ENCODE assay signal across 27 cellular contexts in the genomic region with DNA sequence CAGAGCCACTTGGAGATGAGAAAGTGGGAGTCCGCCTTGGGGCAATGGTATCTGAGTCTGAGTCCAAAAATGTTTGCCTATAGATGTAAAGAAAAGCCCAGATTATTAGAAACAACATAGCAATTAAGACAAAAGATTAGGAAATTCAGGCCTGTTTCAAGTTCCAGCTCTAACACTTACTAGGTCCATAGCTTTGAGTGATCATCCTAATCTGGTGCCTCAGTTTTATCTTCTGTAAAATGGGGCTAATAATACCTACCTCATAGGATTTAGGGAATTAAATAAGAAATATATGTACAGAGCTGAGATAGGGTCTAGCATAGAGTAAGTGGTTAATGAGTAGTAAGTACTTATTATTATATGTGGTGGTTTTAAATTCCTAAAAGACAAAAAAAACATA.
"Had no signal": no experiment of that assay in that cellular context is flagged by ENCODE, and none has a peak within 500 bp of the region (broad histone marks: within the 10 kb centered on the region; RNA-seq: fewer than 3 reads in every experiment).

No MANE protein-coding gene starts in this region.

- H2AFZ ChIP-seq: neural progenitor cell, parathyroid adenoma had no signal

- H3K9ac ChIP-seq: neural progenitor cell, parathyroid adenoma had no signal

- ATAC-seq: left cardiac atrium; left lobe of liver; lower lobe of right lung; natural killer cell; sciatic nerve; stimulated activated effector memory CD8-positive, alpha-beta T cell treated with anti-CD3 and anti-CD28 coated beads, Interleukin-12 subunit alpha, Interleukin-12 subunit beta, amount 100 ng/mL, for 72 hours; upper lobe of right lung had no signal

- H3K27ac ChIP-seq: lower lobe of right lung, neural progenitor cell, neutrophil, parathyroid adenoma, suprapubic skin, thoracic aorta, tibial artery, upper lobe of right lung had no signal

- H3K9me3 ChIP-seq: lower lobe of right lung, neutrophil, right atrium auricular region, suprapubic skin, thoracic aorta, tibial artery, upper lobe of right lung had no signal

- FAIRE-seq: keratinocyte, urothelium cell line had no signal

- H3K4me2 ChIP-seq: neural progenitor cell had no signal

- H3K27me3 ChIP-seq: neural progenitor cell, right atrium auricular region, upper lobe of right lung had no signal

- H3K4me3 ChIP-seq: lower lobe of right lung, neural progenitor cell, right atrium auricular region, skin epidermis, suprapubic skin, thoracic aorta, tibial artery, upper lobe of right lung had no signal

- DNase-seq: hippocampal formation; kidney glomerular epithelial cell; left cardiac atrium; lower lobe of right lung; mammary epithelial cell; mesenchymal stem cell; naive B cell; natural killer cell; nephron progenitor cell; occipital lobe; stimulated activated CD4-positive, alpha-beta T cell treated with anti-CD3 and anti-CD28 coated beads, Interleukin-4, amount 100 ng/mL, for 24 hours; stimulated activated naive CD4-positive, alpha-beta T cell; tibial artery; trophoblast cell; upper lobe of right lung had no signal

- H3K36me3 ChIP-seq: lower lobe of right lung, neural progenitor cell, neutrophil, right atrium auricular region, suprapubic skin, thoracic aorta, tibial artery, upper lobe of right lung had no signal

- H3K4me1 ChIP-seq: neural progenitor cell, upper lobe of right lung had no signal

- H3K79me2 ChIP-seq: parathyroid adenoma had no signal
